ENCODE assay signal across 8 cellular contexts in the genomic region with DNA sequence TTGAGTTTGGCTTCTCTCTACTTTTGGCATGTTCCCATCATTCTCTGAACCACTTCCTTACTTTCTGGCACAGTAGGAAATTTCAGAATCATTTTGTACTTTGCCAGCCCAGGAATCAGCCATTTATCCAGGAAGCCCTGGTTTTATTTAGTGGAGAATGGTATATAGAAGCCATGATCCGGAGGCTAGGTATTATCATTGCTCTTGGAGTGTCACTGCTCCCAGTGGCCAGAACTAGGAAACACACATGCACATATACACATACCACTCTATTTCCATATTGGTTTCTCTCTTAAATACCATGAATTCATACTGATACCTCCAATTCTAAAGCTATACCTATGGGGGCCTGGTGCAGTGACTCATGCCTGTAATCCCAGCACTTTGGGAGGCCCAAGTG. TPM values are rescaled to one million over a fixed set of nuclear protein-coding genes. Genes with fewer than 3 reads are reported as not detected.
DNase-seq lines count a peak whose midpoint lies in the region; ATAC-seq, FAIRE-seq and TF ChIP-seq lines count a peak whose summit lies in the region.

No MANE protein-coding gene starts in this region.

- H3K4me1 Mint-ChIP-seq in activated naive CD8-positive, alpha-beta T cell treated with anti-CD3 and anti-CD28 coated beads, Interleukin-2, amount 50 U/mL, for 24 hours = peaks cover 17% of the 10 kb centered on the region
- no peaks in the 10 kb centered on the region for H3K4me1 Mint-ChIP-seq in neural crest cell

- H3K9me3 Mint-ChIP-seq in activated naive CD8-positive, alpha-beta T cell treated with anti-CD3 and anti-CD28 coated beads, Interleukin-2, amount 50 U/mL, for 24 hours = no peaks in the 10 kb centered on the region
- no peaks in the 10 kb centered on the region for H3K9me3 Mint-ChIP-seq in neural crest cell

- peak; percentile 69 for ATAC-seq in HG03378 (IDR thresholded peaks at IDR 0.05; ENCODE audit: unreplicated experiment)
- ATAC-seq in activated naive CD8-positive, alpha-beta T cell treated with anti-CD3 and anti-CD28 coated beads, Interleukin-2, amount 50 U/mL, for 24 hours = peak; percentile 97

- H3K27ac Mint-ChIP-seq in activated naive CD8-positive, alpha-beta T cell treated with anti-CD3 and anti-CD28 coated beads, Interleukin-2, amount 50 U/mL, for 24 hours = no peak overlapping the region
- no peak overlapping the region for H3K27ac Mint-ChIP-seq in neural crest cell (ENCODE audit: unreplicated experiment)

- H3K27ac ChIP-seq in 22Rv1 = 0 out of 2 replicates have a peak overlapping the region, but pooled peaks have one; percentile 23

- FAIRE-seq in GM12891 (lab: Jason Lieb, UNC) = peak; percentile 56

- H3K4me3 Mint-ChIP-seq in activated naive CD8-positive, alpha-beta T cell treated with anti-CD3 and anti-CD28 coated beads, Interleukin-2, amount 50 U/mL, for 24 hours = no peak overlapping the region
- H3K4me3 Mint-ChIP-seq in neural crest cell = no peak overlapping the region

- TF ChIP-seq POLR2A in GM12891 (IDR thresholded peaks at IDR 0.05; ENCODE audit: low read depth, low read length) = no peak

- DNase-seq in GM12891 (ENCODE audit: insufficient read length, low spot score) (no peak), neural crest cell (ENCODE audit: low read depth, low spot score) (no peak), HPDE6-E6E7 (ENCODE audit: extremely low spot score) (no peak), NCI-H2171 (lab: John Stamatoyannopoulos, UW) (no peak), D341Med (ENCODE audit: low spot score) (no peak)
- peak; percentile 5 for DNase-seq in activated naive CD8-positive, alpha-beta T cell treated with anti-CD3 and anti-CD28 coated beads, Interleukin-2, amount 50 U/mL, for 24 hours

- H3K36me3 Mint-ChIP-seq in activated naive CD8-positive, alpha-beta T cell treated with anti-CD3 and anti-CD28 coated beads, Interleukin-2, amount 50 U/mL, for 24 hours (ENCODE audit: low read depth) = no peaks in the 10 kb centered on the region
- no peaks in the 10 kb centered on the region for H3K36me3 Mint-ChIP-seq in neural crest cell (ENCODE audit: low read depth)

- TF ChIP-seq CTCF in 22Rv1 (IDR thresholded peaks at IDR 0.05) (peak; percentile 67), neural crest cell (conservative IDR thresholded peaks at IDR 0.05) (peak; percentile 53)

- no peaks in the 10 kb centered on the region for H3K27me3 Mint-ChIP-seq in activated naive CD8-positive, alpha-beta T cell treated with anti-CD3 and anti-CD28 coated beads, Interleukin-2, amount 50 U/mL, for 24 hours
- no peaks in the 10 kb centered on the region for H3K27me3 Mint-ChIP-seq in neural crest cell (ENCODE audit: low read depth)

TF ChIP-seq in GM12891, 5 proteins besides CTCF, POLR2A, EP300 and RAD21:
- no peak for TF ChIP-seq POU2F2 (IDR thresholded peaks at IDR 0.05; ENCODE audit: low read depth, low read length)
- TF ChIP-seq PAX5 (IDR thresholded peaks at IDR 0.05; ENCODE audit: insufficient read depth, low read length, severe bottlenecking) = no peak
- TF ChIP-seq POLR2AphosphoS5 (IDR thresholded peaks at IDR 0.05; ENCODE audit: low read depth, low read length) = no peak
- TF ChIP-seq SPI1 (IDR thresholded peaks at IDR 0.05; ENCODE audit: low read depth, low read length) = no peak
- no peak for TF ChIP-seq TAF1 (IDR thresholded peaks at IDR 0.05; ENCODE audit: low read depth, low read length)
TF ChIP-seq in GM12891: peak in this region for 0.

RNA-seq across cellular contexts. Expression of a gene that starts 36.3 kb away (rescaled TPM):
- 2.3 TPM for polyA plus RNA-seq in GM12891 (2012; ENCODE audit: low read depth, missing spikeins)
- total RNA-seq in neural crest cell = 27.1 and 30.9 TPM in 2 replicates

RNA-seq across cellular contexts. Expression of a gene that starts 37.5 kb away (rescaled TPM):
- polyA plus RNA-seq in GM12891 (2012; ENCODE audit: low read depth, missing spikeins) = 36.4 TPM
- total RNA-seq in neural crest cell = 139 and 144 TPM in 2 replicates
